Comparison of ENCODE assay signal across 19 cellular contexts in genomic region chr10:44809652-44810051, GRCh38.
A peak's percentile ranks its signal among the peaks of the same experiment; 100 is the strongest.
DNase-seq lines count a peak whose midpoint lies in the region; ATAC-seq lines count a peak whose summit lies in the region.
"Had no signal": no experiment of that assay in that cellular context is flagged by ENCODE, and none has a peak within 500 bp of the region (broad histone marks: within the 10 kb centered on the region; RNA-seq: fewer than 3 reads in every experiment).

No MANE protein-coding gene starts in this region.

- H3K4me3 ChIP-seq in HUES6 (ENCODE audit: low read depth, low read length): no peak overlapping the region
- H3K4me3 ChIP-seq: body of pancreas, right lobe of liver, upper lobe of right lung had no signal

- ATAC-seq in GM18861 (IDR thresholded peaks at IDR 0.05; ENCODE audit: unreplicated experiment) (no peak), GM18519 (IDR thresholded peaks at IDR 0.05; ENCODE audit: low FRiP score, unreplicated experiment) (no peak)
- ATAC-seq: activated T-helper 17 cell treated with anti-CD3 and anti-CD28 coated beads, Interleukin-2, amount 50 U/mL, for 72 hours; body of pancreas; left ventricle myocardium superior; naive thymus-derived CD8-positive, alpha-beta T cell; stimulated activated effector memory CD8-positive, alpha-beta T cell treated with anti-CD3 and anti-CD28 coated beads, Interleukin-12 subunit alpha, Interleukin-12 subunit beta, amount 100 ng/mL, for 72 hours; upper lobe of right lung had no signal

- peaks cover 12% of the 10 kb centered on the region for H3K4me1 ChIP-seq in HUES6 (ENCODE audit: control insufficient read depth, insufficient read depth, low read length)
- H3K4me1 ChIP-seq: right lobe of liver, upper lobe of right lung had no signal

- no peaks in the 10 kb centered on the region for H3K27me3 ChIP-seq in HUES6 (ENCODE audit: control insufficient read depth, insufficient read depth, low read length)
- H3K27me3 ChIP-seq: body of pancreas, right lobe of liver had no signal

- H3K9me3 ChIP-seq in HUES6 (ENCODE audit: control insufficient read depth, insufficient read depth, low read depth, low read length): no peaks in the 10 kb centered on the region
- H3K9me3 ChIP-seq: body of pancreas, right lobe of liver, upper lobe of right lung had no signal

- H3K36me3 ChIP-seq in HUES6 (ENCODE audit: control insufficient read depth, insufficient read depth, low read length): no peaks in the 10 kb centered on the region
- H3K36me3 ChIP-seq: right lobe of liver, upper lobe of right lung had no signal

- H3K27ac ChIP-seq in HUES6 (ENCODE audit: low read depth, low read length): peak overlapping the region; percentile 27; the same call in 1 of the 2 replicates
- H3K27ac ChIP-seq: body of pancreas, right lobe of liver, upper lobe of right lung had no signal

- DNase-seq in COLO668 (lab: John Stamatoyannopoulos, UW; ENCODE audit: unreplicated experiment) (peak; percentile 0), dermis blood vessel endothelial cell (peak; percentile 26), kidney tubule cell (ENCODE audit: low spot score) (peak; percentile 26)
- DNase-seq in stimulated activated CD4-positive, alpha-beta T cell treated with anti-CD3 and anti-CD28 coated beads, Interleukin-4, amount 100 ng/mL, for 4 hours: no peak
- DNase-seq: activated CD4-positive, alpha-beta memory T cell treated with anti-CD3 and anti-CD28 coated beads, Interleukin-2, amount 10 ng/mL, durations not matched to agents 7 days and 5 days; body of pancreas; CD4-positive, alpha-beta T cell; left ventricle myocardium superior; naive thymus-derived CD8-positive, alpha-beta T cell; NCI-H2029 treated with DMSO at 0.1 percent for 48 hours; NCI-H82; right lobe of liver; stimulated activated CD4-positive, alpha-beta T cell treated with anti-CD3 and anti-CD28 coated beads, Interleukin-4, amount 100 ng/mL, for 24 hours; upper lobe of right lung had no signal

- no peak overlapping the region for H3K9ac ChIP-seq in HUES6 (ENCODE audit: low read length)

Comparison
In these comparisons a context has a peak if more than half of its experiments do, and no peak if none do; other contexts are left out.
1. DNase-seq: peak in COLO668 (single experiment), dermis blood vessel endothelial cell (single experiment) and kidney tubule cell (single experiment); none in stimulated activated CD4-positive, alpha-beta T cell treated with anti-CD3 and anti-CD28 coated beads, Interleukin-4, amount 100 ng/mL, for 4 hours (0 of 2).